In the genomic region with DNA sequence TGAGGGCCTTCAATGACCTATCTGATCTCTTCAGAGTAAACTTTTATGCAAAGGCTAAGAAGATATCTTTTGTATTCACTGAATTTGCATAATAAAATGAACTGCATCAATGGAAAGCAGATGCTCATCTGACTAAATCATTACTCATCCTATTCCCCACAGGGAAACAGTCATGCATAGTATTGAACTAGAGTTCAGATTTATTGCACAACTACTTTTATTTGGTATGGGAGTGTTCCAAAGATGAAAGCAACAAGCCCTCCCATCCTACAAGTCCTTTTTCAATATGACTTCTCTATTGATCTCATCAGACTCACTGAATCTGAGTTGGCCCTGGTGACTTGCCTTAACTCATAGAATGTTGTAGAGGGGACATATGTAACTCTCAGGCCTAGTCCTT, we compare ENCODE assay signal across 13 cellular contexts.
DNase-seq lines count a peak whose midpoint lies in the region; FAIRE-seq and TF ChIP-seq lines count a peak whose summit lies in the region.
"Had no signal": no experiment of that assay in that cellular context is flagged by ENCODE, and none has a peak within 500 bp of the region (broad histone marks: within the 10 kb centered on the region; RNA-seq: fewer than 3 reads in every experiment).

No MANE protein-coding gene starts in this region.

- H2AK5ac ChIP-seq in trophoblast cell (ENCODE audit: low read length): no peak overlapping the region

- H2BK12ac ChIP-seq in trophoblast cell (ENCODE audit: low read length): no peak overlapping the region

- H3K27me3 ChIP-seq in liver (ENCODE audit: control insufficient read depth in 4 of 4, insufficient read depth in 4 of 4, low read length in 3 of 4) (no peaks in the 10 kb centered on the region), trophoblast cell (ENCODE audit: insufficient read depth, low read length) (no peaks in the 10 kb centered on the region)

- DNase-seq in AG20443 (ENCODE audit: low spot score) (peak; percentile 79), HTR-8/SVneo (ENCODE audit: insufficient read length, low spot score) (peak; percentile 26), cardiac fibroblast (ENCODE audit: low read depth in 2 of 2) (peak; percentile 78 to 97), NCI-H2029 (lab: John Stamatoyannopoulos, UW) (no peak), trophoblast cell (no peak), GF-D8 (lab: John Stamatoyannopoulos, UW) (no peak), DMS 273 (lab: John Stamatoyannopoulos, UW; ENCODE audit: unreplicated experiment) (no peak)
- DNase-seq: DMS53; immature natural killer cell; NCI-H82; stimulated activated CD4-positive, alpha-beta T cell treated with anti-CD3 and anti-CD28 coated beads, Interleukin-4, amount 100 ng/mL, for 24 hours had no signal

- peaks cover 0 to 15% (median 10%) of the 10 kb centered on the region in 4 donors for H3K4me1 ChIP-seq in liver (ENCODE audit: control insufficient read depth in 4 of 4, insufficient read depth in 4 of 4, low read length in 3 of 4)
- H3K4me1 ChIP-seq in trophoblast cell (ENCODE audit: control insufficient read depth in 1 of 2, insufficient read depth in 2 of 2, low read length in 2 of 2): no peaks in the 10 kb centered on the region

- H2BK120ac ChIP-seq in trophoblast cell (ENCODE audit: insufficient read depth, low read length, poor library complexity): no peak overlapping the region

- no peak overlapping the region for H3K23ac ChIP-seq in trophoblast cell (ENCODE audit: low read length)

- H2BK5ac ChIP-seq in trophoblast cell (ENCODE audit: low read depth, low read length, poor library complexity): no peak overlapping the region

- H3K4me3 ChIP-seq in cardiac fibroblast (replicated peaks in 1 of 2; ENCODE audit: low read depth in 2 of 2, low read length in 2 of 2) (no peak overlapping the region), liver (ENCODE audit: low read depth in 1 of 3, low read length in 3 of 3) (no peak overlapping the region), trophoblast cell (ENCODE audit: low read depth, low read length) (no peak overlapping the region)
- H3K4me3 ChIP-seq: coronary artery had no signal

- no peak for TF ChIP-seq RAD21 in liver (IDR thresholded peaks at IDR 0.05)

- no peaks in the 10 kb centered on the region for H3K79me1 ChIP-seq in trophoblast cell (ENCODE audit: low read length)

- no peak overlapping the region for H4K8ac ChIP-seq in trophoblast cell (ENCODE audit: low read depth, low read length)

- no peak overlapping the region for H3K9ac ChIP-seq in liver (ENCODE audit: low read depth in 1 of 2, low read length in 2 of 2)
- no peak overlapping the region for H3K9ac ChIP-seq in trophoblast cell (ENCODE audit: low read length)

- no peak overlapping the region for H3K4ac ChIP-seq in trophoblast cell (ENCODE audit: low read depth, low read length)

- H3K27ac ChIP-seq in liver (ENCODE audit: low read depth in 1 of 2, low read length in 2 of 2) (no peak overlapping the region), trophoblast cell (ENCODE audit: low read depth, low read length) (no peak overlapping the region)
- H3K27ac ChIP-seq: coronary artery had no signal

- FAIRE-seq in HTR-8/SVneo (lab: Jason Lieb, UNC): no peak

- H2AFZ ChIP-seq in trophoblast cell (ENCODE audit: insufficient read depth, low read length, poor library complexity): no peak overlapping the region

- no peaks in the 10 kb centered on the region for H3K36me3 ChIP-seq in liver (ENCODE audit: control insufficient read depth in 4 of 4, insufficient read depth in 3 of 4, low read depth in 1 of 4, low read length in 3 of 4)
- H3K36me3 ChIP-seq in trophoblast cell (ENCODE audit: control insufficient read depth in 1 of 2, insufficient read depth in 2 of 2, low read length in 2 of 2): no peaks in the 10 kb centered on the region

- H3K79me2 ChIP-seq in trophoblast cell (ENCODE audit: control insufficient read depth, insufficient read depth, low read length, poor library complexity): no peaks in the 10 kb centered on the region

- H3K18ac ChIP-seq in trophoblast cell (ENCODE audit: low read length): no peak overlapping the region

- no peak overlapping the region for H3K14ac ChIP-seq in trophoblast cell (ENCODE audit: low read length)

- H4K12ac ChIP-seq in trophoblast cell (ENCODE audit: low read depth, low read length): no peak overlapping the region

- H3K4me2 ChIP-seq in trophoblast cell (ENCODE audit: low read length): no peak overlapping the region

- no peak overlapping the region for H4K91ac ChIP-seq in trophoblast cell (ENCODE audit: low read depth, low read length)

- TF ChIP-seq CTCF in cardiac fibroblast (IDR thresholded peaks at IDR 0.05; ENCODE audit: low read depth, low read length) (no peak), liver (IDR thresholded peaks at IDR 0.05; ENCODE audit: low read depth, low read length, missing input control) (no peak)

- H3K9me3 ChIP-seq in liver (ENCODE audit: control insufficient read depth in 4 of 4, low read length in 3 of 4): no peaks in the 10 kb centered on the region
- H3K9me3 ChIP-seq in trophoblast cell (ENCODE audit: insufficient read depth, low read depth, low read length): no peaks in the 10 kb centered on the region

TF ChIP-seq in liver, 16 proteins besides CTCF, POLR2A, EP300 and RAD21:
- TF ChIP-seq, protein P1, sequence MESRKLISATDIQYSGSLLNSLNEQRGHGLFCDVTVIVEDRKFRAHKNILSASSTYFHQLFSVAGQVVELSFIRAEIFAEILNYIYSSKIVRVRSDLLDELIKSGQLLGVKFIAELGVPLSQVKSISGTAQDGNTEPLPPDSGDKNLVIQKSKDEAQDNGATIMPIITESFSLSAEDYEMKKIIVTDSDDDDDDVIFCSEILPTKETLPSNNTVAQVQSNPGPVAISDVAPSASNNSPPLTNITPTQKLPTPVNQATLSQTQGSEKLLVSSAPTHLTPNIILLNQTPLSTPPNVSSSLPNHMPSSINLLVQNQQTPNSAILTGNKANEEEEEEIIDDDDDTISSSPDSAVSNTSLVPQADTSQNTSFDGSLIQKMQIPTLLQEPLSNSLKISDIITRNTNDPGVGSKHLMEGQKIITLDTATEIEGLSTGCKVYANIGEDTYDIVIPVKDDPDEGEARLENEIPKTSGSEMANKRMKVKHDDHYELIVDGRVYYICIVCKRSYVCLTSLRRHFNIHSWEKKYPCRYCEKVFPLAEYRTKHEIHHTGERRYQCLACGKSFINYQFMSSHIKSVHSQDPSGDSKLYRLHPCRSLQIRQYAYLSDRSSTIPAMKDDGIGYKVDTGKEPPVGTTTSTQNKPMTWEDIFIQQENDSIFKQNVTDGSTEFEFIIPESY (IDR thresholded peaks at IDR 0.05): no peak
- TF ChIP-seq HNF4A (conservative IDR thresholded peaks at IDR 0.05) (peak; percentile 44 to 58), REST (IDR thresholded peaks at IDR 0.05) (no peak), MAX (IDR thresholded peaks at IDR 0.05) (no peak), TAF1 (conservative IDR thresholded peaks at IDR 0.05) (no peak), JUND (IDR thresholded peaks at IDR 0.05) (peak in 1 of 2 donors; percentile 23), RXRA (IDR thresholded peaks at IDR 0.05) (peak; percentile 33 to 61), SP1 (IDR thresholded peaks at IDR 0.05) (no peak), ATF3 (IDR thresholded peaks at IDR 0.05) (peak; percentile 24), NR2F2 (IDR thresholded peaks at IDR 0.05) (no peak)

Comparison
In these comparisons a context has a peak if more than half of its experiments do, and no peak if none do; other contexts are left out.
1. DNase-seq: peak in AG20443 (single experiment), HTR-8/SVneo (single experiment) and cardiac fibroblast (2 of 2); none in NCI-H2029 (single experiment), trophoblast cell (0 of 2), GF-D8 (single experiment) and DMS 273 (single experiment).